Comparison of ENCODE assay signal across 2 cellular contexts in the genomic region with DNA sequence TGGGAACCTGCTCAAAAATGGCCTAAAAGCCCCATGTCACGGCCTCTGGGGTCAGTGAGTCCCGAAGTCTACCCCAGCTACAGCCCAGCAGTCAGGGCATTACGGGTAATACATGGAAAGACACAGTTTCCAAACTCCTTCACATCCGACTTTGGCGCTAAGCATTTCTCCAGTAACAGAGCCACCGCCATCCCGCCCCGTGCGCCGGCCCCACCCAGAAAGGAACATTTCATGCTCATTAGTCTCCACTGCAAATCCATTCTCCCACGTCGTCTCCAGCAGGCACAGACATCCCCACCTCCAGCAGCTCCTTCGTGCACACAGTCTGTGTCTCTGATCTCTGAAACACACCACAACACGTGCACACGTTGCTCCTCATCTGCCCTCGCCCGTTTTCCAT.
TF ChIP-seq lines count a peak whose summit lies in the region.

No MANE protein-coding gene starts in this region.

TF ChIP-seq in K562, 482 proteins besides CTCF, POLR2A, EP300 and RAD21:
- TF ChIP-seq DIDO1 (tag; IDR thresholded peaks at IDR 0.05; ENCODE audit: low read depth) (no peak), ZNF589 (CRISPR knock-in tag; IDR thresholded peaks at IDR 0.05; ENCODE audit: low read depth) (no peak), ARID2 (IDR thresholded peaks at IDR 0.05) (no peak), NBN (IDR thresholded peaks at IDR 0.05; ENCODE audit: low read depth) (no peak), TCF7L2 (IDR thresholded peaks at IDR 0.05; ENCODE audit: low read depth, low read length) (no peak), KAT2B (IDR thresholded peaks at IDR 0.05; ENCODE audit: low read depth, low read length) (no peak), PPARD (CRISPR knock-in tag; IDR thresholded peaks at IDR 0.05) (no peak), ZBTB17 (CRISPR knock-in tag; IDR thresholded peaks at IDR 0.05) (no peak), ADNP (tag; IDR thresholded peaks at IDR 0.05) (no peak)
- TF ChIP-seq, protein P1, sequence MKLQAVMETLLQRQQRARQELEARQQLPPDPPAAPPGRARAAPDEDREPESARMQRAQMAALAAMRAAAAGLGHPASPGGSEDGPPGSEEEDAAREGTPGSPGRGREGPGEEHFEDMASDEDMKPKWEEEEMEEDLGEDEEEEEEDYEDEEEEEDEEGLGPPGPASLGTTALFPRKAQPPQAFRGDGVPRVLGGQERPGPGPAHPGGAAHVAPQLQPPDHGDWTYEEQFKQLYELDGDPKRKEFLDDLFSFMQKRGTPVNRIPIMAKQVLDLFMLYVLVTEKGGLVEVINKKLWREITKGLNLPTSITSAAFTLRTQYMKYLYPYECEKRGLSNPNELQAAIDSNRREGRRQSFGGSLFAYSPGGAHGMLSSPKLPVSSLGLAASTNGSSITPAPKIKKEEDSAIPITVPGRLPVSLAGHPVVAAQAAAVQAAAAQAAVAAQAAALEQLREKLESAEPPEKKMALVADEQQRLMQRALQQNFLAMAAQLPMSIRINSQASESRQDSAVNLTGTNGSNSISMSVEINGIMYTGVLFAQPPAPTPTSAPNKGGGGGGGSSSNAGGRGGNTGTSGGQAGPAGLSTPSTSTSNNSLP (IDR thresholded peaks at IDR 0.05; ENCODE audit: borderline replicate concordance, low read depth, low read length), result no peak
- TF ChIP-seq, protein P2, sequence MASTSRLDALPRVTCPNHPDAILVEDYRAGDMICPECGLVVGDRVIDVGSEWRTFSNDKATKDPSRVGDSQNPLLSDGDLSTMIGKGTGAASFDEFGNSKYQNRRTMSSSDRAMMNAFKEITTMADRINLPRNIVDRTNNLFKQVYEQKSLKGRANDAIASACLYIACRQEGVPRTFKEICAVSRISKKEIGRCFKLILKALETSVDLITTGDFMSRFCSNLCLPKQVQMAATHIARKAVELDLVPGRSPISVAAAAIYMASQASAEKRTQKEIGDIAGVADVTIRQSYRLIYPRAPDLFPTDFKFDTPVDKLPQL (IDR thresholded peaks at IDR 0.05; ENCODE audit: extremely low read depth, insufficient read length), result no peak
- TF ChIP-seq, protein P3, sequence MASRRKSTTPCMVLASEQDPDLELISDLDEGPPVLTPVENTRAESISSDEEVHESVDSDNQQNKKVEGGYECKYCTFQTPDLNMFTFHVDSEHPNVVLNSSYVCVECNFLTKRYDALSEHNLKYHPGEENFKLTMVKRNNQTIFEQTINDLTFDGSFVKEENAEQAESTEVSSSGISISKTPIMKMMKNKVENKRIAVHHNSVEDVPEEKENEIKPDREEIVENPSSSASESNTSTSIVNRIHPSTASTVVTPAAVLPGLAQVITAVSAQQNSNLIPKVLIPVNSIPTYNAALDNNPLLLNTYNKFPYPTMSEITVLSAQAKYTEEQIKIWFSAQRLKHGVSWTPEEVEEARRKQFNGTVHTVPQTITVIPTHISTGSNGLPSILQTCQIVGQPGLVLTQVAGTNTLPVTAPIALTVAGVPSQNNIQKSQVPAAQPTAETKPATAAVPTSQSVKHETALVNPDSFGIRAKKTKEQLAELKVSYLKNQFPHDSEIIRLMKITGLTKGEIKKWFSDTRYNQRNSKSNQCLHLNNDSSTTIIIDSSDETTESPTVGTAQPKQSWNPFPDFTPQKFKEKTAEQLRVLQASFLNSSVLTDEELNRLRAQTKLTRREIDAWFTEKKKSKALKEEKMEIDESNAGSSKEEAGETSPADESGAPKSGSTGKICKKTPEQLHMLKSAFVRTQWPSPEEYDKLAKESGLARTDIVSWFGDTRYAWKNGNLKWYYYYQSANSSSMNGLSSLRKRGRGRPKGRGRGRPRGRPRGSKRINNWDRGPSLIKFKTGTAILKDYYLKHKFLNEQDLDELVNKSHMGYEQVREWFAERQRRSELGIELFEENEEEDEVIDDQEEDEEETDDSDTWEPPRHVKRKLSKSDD (conservative IDR thresholded peaks at IDR 0.05; ENCODE audit: low read length), result no peak

TF ChIP-seq in GM12891, 5 proteins besides CTCF, POLR2A, EP300 and RAD21:
- TF ChIP-seq TAF1 (IDR thresholded peaks at IDR 0.05; ENCODE audit: low read depth, low read length), result no peak
- TF ChIP-seq POLR2AphosphoS5 (IDR thresholded peaks at IDR 0.05; ENCODE audit: low read depth, low read length), result no peak
- no peak for TF ChIP-seq PAX5 (IDR thresholded peaks at IDR 0.05; ENCODE audit: insufficient read depth, low read length, severe bottlenecking)
TF ChIP-seq in GM12891: peak in this region for 0.
